Comparison of ENCODE assay signal across 19 cellular contexts in genomic region chr6:96721227-96721626, GRCh38.
"Had no signal": no experiment of that assay in that cellular context is flagged by ENCODE, and none has a peak within 500 bp of the region (broad histone marks: within the 10 kb centered on the region; RNA-seq: fewer than 3 reads in every experiment).

No MANE protein-coding gene starts in this region.

- DNase-seq: activated CD4-positive, alpha-beta T cell treated with anti-CD3 and anti-CD28 coated beads for 36 hours; activated CD4-positive, CD25-positive, alpha-beta regulatory T cell; activated CD8-positive, alpha-beta memory T cell treated with anti-CD3 and anti-CD28 coated beads, Interleukin-2, amount 10 ng/mL, durations not matched to agents 7 days and 5 days; activated CD8-positive, alpha-beta T cell treated with anti-CD3 and anti-CD28 coated beads, Interleukin-2, amount 10 ng/mL, durations not matched to agents 7 days and 5 days; activated naive CD8-positive, alpha-beta T cell treated with anti-CD3 and anti-CD28 coated beads, Interleukin-2, amount 50 U/mL, for 24 hours; activated T-cell treated with anti-CD3 and anti-CD28 coated beads, Interleukin-2, amount 50 U/mL, for 48 hours; central memory CD4-positive, alpha-beta T cell; foreskin keratinocyte; heart left ventricle; lower lobe of right lung; mesendoderm; mucosa of descending colon; ovary; stimulated activated CD4-positive, alpha-beta T cell treated with anti-CD3 and anti-CD28 coated beads, Interleukin-12 subunit alpha, Interleukin-12 subunit beta, amount 100 ng/mL, for 4 hours; stimulated activated CD4-positive, alpha-beta T cell treated with anti-CD3 and anti-CD28 coated beads, Interleukin-4, amount 100 ng/mL, for 24 hours; trophoblast cell had no signal

- ATAC-seq: activated CD4-positive, alpha-beta T cell treated with anti-CD3 and anti-CD28 coated beads for 36 hours; activated CD8-positive, alpha-beta memory T cell treated with anti-CD3 and anti-CD28 coated beads, Interleukin-2, amount 10 ng/mL, durations not matched to agents 7 days and 5 days; activated CD8-positive, alpha-beta T cell treated with anti-CD3 and anti-CD28 coated beads, Interleukin-2, amount 10 ng/mL, durations not matched to agents 7 days and 5 days; activated naive CD8-positive, alpha-beta T cell treated with anti-CD3 and anti-CD28 coated beads, Interleukin-2, amount 50 U/mL, for 24 hours; foreskin keratinocyte; heart left ventricle; left lobe of liver; lower lobe of right lung; mucosa of descending colon; sciatic nerve; stimulated activated effector memory CD8-positive, alpha-beta T cell treated with anti-CD3 and anti-CD28 coated beads, Interleukin-12 subunit alpha, Interleukin-12 subunit beta, amount 100 ng/mL, for 72 hours had no signal
